ENCODE assay signal across 18 cellular contexts in the genomic region with DNA sequence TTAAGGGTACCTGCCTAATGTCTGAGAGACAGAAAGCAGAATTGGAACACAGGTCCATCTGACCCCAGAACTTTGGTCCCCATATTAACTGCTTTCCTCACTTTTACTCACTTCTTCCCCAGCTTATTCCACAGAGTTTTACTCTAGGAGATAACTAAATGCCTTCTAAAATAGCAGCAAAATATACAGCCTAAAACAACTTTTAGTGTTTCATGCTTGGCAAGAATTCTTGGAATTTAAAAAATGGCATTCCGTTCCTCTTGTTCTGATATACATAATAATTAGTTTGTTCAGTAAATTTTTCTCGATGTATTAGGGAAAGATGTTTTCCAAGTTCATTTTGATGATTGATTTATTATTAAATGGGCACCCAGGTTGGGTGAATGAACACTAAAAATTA.
"Had no signal": no experiment of that assay in that cellular context is flagged by ENCODE, and none has a peak within 500 bp of the region (broad histone marks: within the 10 kb centered on the region; RNA-seq: fewer than 3 reads in every experiment).

No MANE protein-coding gene starts in this region.

- ATAC-seq: activated naive CD4-positive, alpha-beta T cell treated with anti-CD3 and anti-CD28 coated beads, Interleukin-2, amount 50 U/mL, for 72 hours; activated T-cell treated with anti-CD3 and anti-CD28 coated beads, Interleukin-2, amount 50 U/mL, for 4 hours; gastroesophageal sphincter; natural killer cell treated with Interleukin-12 subunit alpha and Interleukin-12 subunit beta and Interleukin-15 and Interleukin-18, amount 100 ng/mL, for 72 hours; right lobe of liver had no signal

- DNase-seq: activated CD4-positive, alpha-beta memory T cell treated with anti-CD3 and anti-CD28 coated beads, Interleukin-2, amount 10 ng/mL, durations not matched to agents 7 days and 5 days; activated CD4-positive, CD25-positive, alpha-beta regulatory T cell treated with anti-CD3 and anti-CD28 coated beads, Interleukin-2, amount 50 U/mL, for 72 hours; activated effector memory CD4-positive, alpha-beta T cell treated with anti-CD3 and anti-CD28 coated beads, Interleukin-2, amount 50 U/mL, for 16 hours; activated T-cell treated with anti-CD3 and anti-CD28 coated beads, Interleukin-2, amount 50 U/mL, for 4 hours; amygdala; endodermal cell; erythroblast; heart right ventricle; left ventricle myocardium superior; psoas muscle; right lobe of liver; stomach; T-helper 1 cell; T1000; testis had no signal

- H3K27me3 ChIP-seq: gastroesophageal sphincter, heart right ventricle, right lobe of liver, stomach, testis had no signal

- H3K27ac ChIP-seq: gastroesophageal sphincter, psoas muscle, right lobe of liver, stomach, testis had no signal

- H3K4me1 ChIP-seq: right lobe of liver, testis had no signal

- H3K9me3 ChIP-seq: gastroesophageal sphincter, heart right ventricle, psoas muscle, right lobe of liver, stomach, testis had no signal

- H3K36me3 ChIP-seq: gastroesophageal sphincter, heart right ventricle, right lobe of liver, stomach had no signal

- H3K4me3 ChIP-seq: gastroesophageal sphincter, heart right ventricle, psoas muscle, right lobe of liver, stomach, testis had no signal
